Comparison of ENCODE assay signal across 8 cellular contexts in the genomic region with DNA sequence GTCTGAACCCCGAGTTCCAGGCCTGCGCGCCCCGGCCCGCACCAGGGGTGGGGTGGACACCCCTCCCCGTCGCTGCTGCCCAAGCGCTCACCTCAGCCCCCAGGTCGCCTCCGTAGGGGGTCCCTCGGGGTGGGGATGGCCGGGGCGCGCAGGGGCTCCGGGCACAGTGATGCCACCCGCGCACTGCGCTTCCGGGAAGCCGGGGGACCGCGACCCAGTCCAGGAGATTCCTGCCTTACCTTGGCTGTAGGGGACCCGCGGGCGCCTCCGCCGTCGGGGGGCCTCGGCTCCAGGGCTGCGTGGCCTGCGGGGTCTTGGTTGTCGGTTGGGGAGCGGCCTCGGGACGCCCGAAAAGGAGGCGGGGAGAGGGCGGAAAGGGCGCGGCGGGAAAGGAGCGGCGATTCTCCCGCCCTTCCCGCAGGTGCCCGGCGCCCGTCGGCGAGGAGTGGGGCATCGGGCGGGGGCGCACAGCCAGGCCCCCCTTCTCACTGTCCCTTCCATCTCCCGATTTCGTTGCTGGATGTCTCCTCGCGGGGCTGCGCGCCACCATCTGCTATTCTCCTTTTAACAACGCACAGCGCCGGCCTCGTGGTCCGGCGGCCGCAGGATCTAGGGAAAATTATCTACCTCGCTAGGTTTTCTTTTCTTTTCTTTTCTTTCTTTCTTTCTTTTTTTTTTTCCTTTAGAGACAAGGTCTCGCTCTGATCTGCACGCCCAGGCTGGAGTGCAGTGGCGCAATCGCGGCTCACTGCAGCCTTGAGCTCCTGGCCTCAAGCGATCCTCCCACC. TPM values are rescaled to one million over a fixed set of nuclear protein-coding genes. Genes with fewer than 3 reads are reported as not detected.
A peak's percentile ranks its signal among the peaks of the same experiment; 100 is the strongest.
DNase-seq lines count a peak whose midpoint lies in the region; ATAC-seq, FAIRE-seq and TF ChIP-seq lines count a peak whose summit lies in the region.

Gene KEAP1, minus strand, starts transcription at position 355 of the 788 bp plus-strand sequence. CDS start 3,323 bp downstream, outside the sequence.

- 3% methylated on average over 14 of the region's 73 CpGs for WGBS in gastroesophageal sphincter (ENCODE audit: low coverage in 1 of 2), 2 donors
- WGBS in neuronal stem cell (ENCODE audit: extremely low coverage in 2 of 2, insufficient read length in 2 of 2, insufficient replicate concordance in 1 of 2), 2 donors = no CpG with 5 or more reads among the region's 73 CpGs

- peak within 1 kb of the TSS; percentile 96 for H2BK120ac ChIP-seq in neuronal stem cell (ENCODE audit: low read depth, low read length)

- ATAC-seq in HG02588 (IDR thresholded peaks at IDR 0.05; ENCODE audit: unreplicated experiment) (peak; percentile 16), gastroesophageal sphincter (peak; percentile 24), HG02970 (IDR thresholded peaks at IDR 0.05; ENCODE audit: low FRiP score, unreplicated experiment) (no peak)

- peak within 1 kb of the TSS; percentile 96 for H4K91ac ChIP-seq in neuronal stem cell (ENCODE audit: low read depth, low read length, poor library complexity)

- peak within 1 kb of the TSS; percentile 96 for H4K8ac ChIP-seq in neuronal stem cell (ENCODE audit: low read depth, low read length)

- H3K4me2 ChIP-seq in neuronal stem cell (ENCODE audit: insufficient read depth, low read length, poor library complexity, severe bottlenecking) = peak within 1 kb of the TSS; percentile 88

- H3K4me1 ChIP-seq in gastroesophageal sphincter (peaks cover 0 to 54% (median 13%) of the 10 kb centered on the region in 3 donors), neuronal stem cell (ENCODE audit: control insufficient read depth in 2 of 2, insufficient read depth in 1 of 2, low read depth in 1 of 2, low read length in 2 of 2) (peaks cover 5% of the 10 kb centered on the region in 2 donors)

- H3K36me3 ChIP-seq in gastroesophageal sphincter (peaks cover 0 to 18% of the 10 kb centered on the region in 2 donors), neuronal stem cell (replicated peaks in 1 of 2; ENCODE audit: control insufficient read depth in 2 of 2, insufficient read depth in 2 of 2, low read length in 2 of 2) (peaks cover 10 to 23% of the 10 kb centered on the region in 2 donors)

- FAIRE-seq in GM12891 (lab: Jason Lieb, UNC) = peak; percentile 69

- TF ChIP-seq CTCF in gastroesophageal sphincter (IDR thresholded peaks at IDR 0.05) = no peak

- H2AFZ ChIP-seq in neuronal stem cell (ENCODE audit: low read length) = peak within 1 kb of the TSS; percentile 98

- TF ChIP-seq POLR2A in GM12891 (IDR thresholded peaks at IDR 0.05; ENCODE audit: low read depth, low read length) (no peak), gastroesophageal sphincter (IDR thresholded peaks at IDR 0.05) (no peak)

- peak within 1 kb of the TSS; percentile 97 for H2BK15ac ChIP-seq in neuronal stem cell (ENCODE audit: low read length)

- H3K27ac ChIP-seq in gastroesophageal sphincter = peak within 1 kb of the TSS; percentile 93 to 98 (median 96)
- H3K27ac ChIP-seq in neuronal stem cell (replicated peaks; ENCODE audit: low read length) = peak within 1 kb of the TSS; percentile 73

- H3K4ac ChIP-seq in neuronal stem cell (ENCODE audit: low read length) = peak within 1 kb of the TSS; percentile 98

- peak within 1 kb of the TSS; percentile 99 for H2AK5ac ChIP-seq in neuronal stem cell (ENCODE audit: low read depth, low read length)

- H3K27me3 ChIP-seq in gastroesophageal sphincter (peaks cover 4% of the 10 kb centered on the region), neuronal stem cell (ENCODE audit: control insufficient read depth in 3 of 3, insufficient read depth in 3 of 3, low read depth in 1 of 3, low read length in 3 of 3) (peaks cover 0 to 2% (median 0%) of the 10 kb centered on the region in 3 experiments)

- peak within 1 kb of the TSS; percentile 94 for H3K9ac ChIP-seq in neuronal stem cell (ENCODE audit: low read depth, low read length, poor library complexity)

- H3K9me3 ChIP-seq in gastroesophageal sphincter (no peaks in the 10 kb centered on the region), neuronal stem cell (replicated peaks in 1 of 2; ENCODE audit: control insufficient read depth in 2 of 2, insufficient read depth in 1 of 2, low read depth in 1 of 2, low read length in 2 of 2) (no peaks in the 10 kb centered on the region)

- peak within 1 kb of the TSS; percentile 50 for H3K23ac ChIP-seq in neuronal stem cell (ENCODE audit: low read depth, low read length, poor library complexity)

- peak within 1 kb of the TSS; percentile 91 for H3K14ac ChIP-seq in neuronal stem cell (ENCODE audit: low read length)

- peak within 1 kb of the TSS; percentile 99 for H3K18ac ChIP-seq in neuronal stem cell (ENCODE audit: low read length)

- DNase-seq in GM12891 (ENCODE audit: insufficient read length, low spot score) (peak; percentile 54), NCI-H2171 (lab: John Stamatoyannopoulos, UW) (peak; percentile 43), neuronal stem cell (ENCODE audit: low spot score) (peak; percentile 50)
- peak; percentile 37 for DNase-seq in activated T-helper 9 cell treated with anti-CD3 and anti-CD28 coated beads, Interleukin-2, amount 50 U/mL, for 16 hours (ENCODE audit: low read depth)
- DNase-seq in effector CD8-positive, alpha-beta T cell (lab: John Stamatoyannopoulos, UW) = no peak

- H3K4me3 ChIP-seq in gastroesophageal sphincter = peak within 1 kb of the TSS; percentile 71 to 83
- H3K4me3 ChIP-seq in neuronal stem cell (ENCODE audit: low read length in 2 of 2) = peak within 1 kb of the TSS; percentile 72 to 90

- peak within 1 kb of the TSS; percentile 97 for H2BK5ac ChIP-seq in neuronal stem cell (ENCODE audit: low read length)

- no peak for TF ChIP-seq EP300 in gastroesophageal sphincter (IDR thresholded peaks at IDR 0.05)

- peaks cover 14% of the 10 kb centered on the region for H3K79me1 ChIP-seq in neuronal stem cell (ENCODE audit: low read depth, low read length)

- H2BK12ac ChIP-seq in neuronal stem cell (ENCODE audit: low read length) = peak within 1 kb of the TSS; percentile 80

TF ChIP-seq in GM12891, 5 proteins besides CTCF, POLR2A, EP300 and RAD21:
- TF ChIP-seq TAF1 (IDR thresholded peaks at IDR 0.05; ENCODE audit: low read depth, low read length) (no peak), PAX5 (IDR thresholded peaks at IDR 0.05; ENCODE audit: insufficient read depth, low read length, severe bottlenecking) (no peak), POU2F2 (IDR thresholded peaks at IDR 0.05; ENCODE audit: low read depth, low read length) (no peak), SPI1 (IDR thresholded peaks at IDR 0.05; ENCODE audit: low read depth, low read length) (no peak), POLR2AphosphoS5 (IDR thresholded peaks at IDR 0.05; ENCODE audit: low read depth, low read length) (no peak)

RNA-seq across cellular contexts. Expression of gene KEAP1, which starts in this region (rescaled TPM):
- 34.5 TPM for polyA plus RNA-seq in GM12891 (2012; ENCODE audit: low read depth, missing spikeins)
- 10 to 100 TPM; 62.1 to 80.3 (median 69.8) TPM for total RNA-seq in gastroesophageal sphincter
- 32.5 TPM for polyA plus RNA-seq in neuronal stem cell (2013, experiment 1 of 2)
- polyA plus RNA-seq in neuronal stem cell (2013, experiment 2 of 2) = 30.9 TPM
